In genomic region chr5:73747696-73748380, GRCh38 we compare ENCODE assay signal across 22 cellular contexts.
A peak's percentile ranks its signal among the peaks of the same experiment; 100 is the strongest.
DNase-seq lines count a peak whose midpoint lies in the region; ATAC-seq and TF ChIP-seq lines count a peak whose summit lies in the region.
"Had no signal": no experiment of that assay in that cellular context is flagged by ENCODE, and none has a peak within 500 bp of the region (broad histone marks: within the 10 kb centered on the region; RNA-seq: fewer than 3 reads in every experiment).

No MANE protein-coding gene starts in this region.

- H3K4me1 Mint-ChIP-seq in T-cell = peaks cover 2 to 6% (median 4%) of the 10 kb centered on the region in 3 donors
- H3K4me1 Mint-ChIP-seq: activated naive CD8-positive, alpha-beta T cell treated with anti-CD3 and anti-CD28 coated beads for 36 hours; T-helper 17 cell had no signal

- intact Hi-C loops in A673 (cut with micrococcal nuclease; ENCODE audit: unreplicated experiment) = no loop called here

- H3K9me3 ChIP-seq in A673 (ENCODE audit: low read depth, low read length, poor library complexity, severe bottlenecking) (no peaks in the 10 kb centered on the region), WERI-Rb-1 (ENCODE audit: severe bottlenecking) (no peaks in the 10 kb centered on the region)

- H3K4me3 ChIP-seq in A673 (ENCODE audit: low read depth, low read length, poor library complexity, severe bottlenecking) = no peak overlapping the region
- no peak overlapping the region for H3K4me3 ChIP-seq in WERI-Rb-1 (ENCODE audit: low read depth, low read length)
- H3K4me3 ChIP-seq in fibroblast of the aortic adventitia (ENCODE audit: low read depth, low read length) = no peak overlapping the region

- H3K27me3 ChIP-seq in A673 (replicated peaks; ENCODE audit: insufficient read depth, low read depth, low read length, poor library complexity) (peaks cover 52% of the 10 kb centered on the region), WERI-Rb-1 (ENCODE audit: insufficient read depth, low read depth, severe bottlenecking) (no peaks in the 10 kb centered on the region)

- TF ChIP-seq CTCF in A673 (conservative IDR thresholded peaks at IDR 0.05; ENCODE audit: low read depth, low read length) (no peak), WERI-Rb-1 (IDR thresholded peaks at IDR 0.05; ENCODE audit: low read depth, low read length) (no peak), fibroblast of the aortic adventitia (IDR thresholded peaks at IDR 0.05; ENCODE audit: insufficient read depth, low read length) (no peak)

- no peak overlapping the region for H3K4me3 Mint-ChIP-seq in T-cell
- H3K4me3 Mint-ChIP-seq: activated CD8-positive, alpha-beta T cell treated with anti-CD3 and anti-CD28 coated beads for 36 hours; activated naive CD8-positive, alpha-beta T cell treated with anti-CD3 and anti-CD28 coated beads for 36 hours; activated T-cell treated with anti-CD3 and anti-CD28 coated beads, Interleukin-2, amount 50 U/mL, for 4 hours; CD8-positive, alpha-beta T cell; H9; naive thymus-derived CD4-positive, alpha-beta T cell; T-helper 17 cell; WTC11 had no signal

- H3K4me1 ChIP-seq in A673 (ENCODE audit: insufficient read depth, low read length, poor library complexity, severe bottlenecking) = no peaks in the 10 kb centered on the region

- no peaks in the 10 kb centered on the region for H3K36me3 ChIP-seq in A673 (ENCODE audit: insufficient read depth, low read length, poor library complexity, severe bottlenecking)
- H3K36me3 ChIP-seq in WERI-Rb-1 = no peaks in the 10 kb centered on the region

- H3K9me3 Mint-ChIP-seq in T-cell = no peaks in the 10 kb centered on the region
- H3K9me3 Mint-ChIP-seq: activated T-cell treated with anti-CD3 and anti-CD28 coated beads, Interleukin-2, amount 50 U/mL, for 4 hours; H9; WTC11 had no signal

- no peak for ATAC-seq in T-cell (replicated peaks in 1 of 4)
- ATAC-seq in GM21723 (IDR thresholded peaks at IDR 0.05; ENCODE audit: unreplicated experiment) = no peak
- ATAC-seq: activated CD8-positive, alpha-beta T cell treated with anti-CD3 and anti-CD28 coated beads for 36 hours; activated T-cell treated with anti-CD3 and anti-CD28 coated beads, Interleukin-2, amount 50 U/mL, for 4 hours; CD8-positive, alpha-beta T cell; naive thymus-derived CD4-positive, alpha-beta T cell; stimulated activated naive CD8-positive, alpha-beta T cell treated with anti-CD3 and anti-CD28 coated beads, Interleukin-15, Interleukin-2, amounts not matched to agents 100 U/mL and 50 U/mL, for 24 hours; T-helper 17 cell; WTC11 had no signal

- H3K27ac ChIP-seq in A673 (ENCODE audit: low read depth, low read length, poor library complexity, severe bottlenecking) = no peak overlapping the region
- peak overlapping the region; percentile 25 for H3K27ac ChIP-seq in WERI-Rb-1

- CTCF ChIA-PET in A673 (lab: Charles Lee) (no interaction called here), T-cell (lab: Charles Lee) (interaction anchor here in 1 of 2 donors (1.4 kb wide), 1 partner anchor 35 kb away, joined by 3 read pairs; no protein-coding TSS in a partner anchor)

- POLR2A ChIA-PET in A673 (lab: Charles Lee; ENCODE audit: low non-redundant PET) = no interaction called here
- POLR2A ChIA-PET in T-cell (lab: Charles Lee) = no interaction called here

- H3K27me3 Mint-ChIP-seq in T-cell = peaks cover 12 to 19% of the 10 kb centered on the region in 2 donors

- no TSS peak for BruUV-seq in A673 (replicated peaks; lab: Mats Ljungman, UMichigan)

- H3K27ac Mint-ChIP-seq in T-cell = no peak overlapping the region
- H3K27ac Mint-ChIP-seq: activated CD8-positive, alpha-beta T cell treated with anti-CD3 and anti-CD28 coated beads for 36 hours; activated naive CD8-positive, alpha-beta T cell treated with anti-CD3 and anti-CD28 coated beads for 36 hours; CD8-positive, alpha-beta T cell; H9; naive thymus-derived CD4-positive, alpha-beta T cell; T-helper 17 cell; WTC11 had no signal

- DNase-seq in A673 (ENCODE audit: low spot score) (peak; percentile 4), WERI-Rb-1 (peak; percentile 14), fibroblast of the aortic adventitia (ENCODE audit: low read depth) (peak; percentile 38), pulmonary artery endothelial cell (ENCODE audit: low read depth, low spot score) (peak; percentile 53), SK-N-DZ (ENCODE audit: low spot score) (no peak), T-cell (no peak)
- DNase-seq in activated effector memory CD4-positive, alpha-beta T cell treated with Interleukin-2 at 50 U/mL for 16 hours = no peak
- DNase-seq: activated CD8-positive, alpha-beta T cell treated with anti-CD3 and anti-CD28 coated beads for 36 hours; activated naive CD8-positive, alpha-beta T cell treated with anti-CD3 and anti-CD28 coated beads for 36 hours; activated T-cell treated with anti-CD3 and anti-CD28 coated beads, Interleukin-2, amount 50 U/mL, for 4 hours; CD8-positive, alpha-beta T cell; DMS79 treated with DMSO at 0.1 percent for 48 hours; effector CD8-positive, alpha-beta T cell; H9; KG1; naive thymus-derived CD4-positive, alpha-beta T cell; NCI-H1105 treated with DMSO at 0.1 percent for 48 hours; NCI-H2227 treated with DMSO at 0.1 percent for 48 hours; stimulated activated naive CD8-positive, alpha-beta T cell treated with anti-CD3 and anti-CD28 coated beads, Interleukin-15, Interleukin-2, amounts not matched to agents 100 U/mL and 50 U/mL, for 24 hours; T-helper 17 cell had no signal

- H3K36me3 Mint-ChIP-seq in T-cell = no peaks in the 10 kb centered on the region
- H3K36me3 Mint-ChIP-seq: activated naive CD8-positive, alpha-beta T cell treated with anti-CD3 and anti-CD28 coated beads for 36 hours; CD8-positive, alpha-beta T cell; naive thymus-derived CD4-positive, alpha-beta T cell; WTC11 had no signal

Comparison
In these comparisons a context has a peak if more than half of its experiments do, and no peak if none do; other contexts are left out.
1. DNase-seq: peak in A673 (single experiment), WERI-Rb-1 (single experiment), fibroblast of the aortic adventitia (single experiment) and pulmonary artery endothelial cell (single experiment); none in SK-N-DZ (single experiment), activated effector memory CD4-positive, alpha-beta T cell treated with Interleukin-2 at 50 U/mL for 16 hours (single experiment) and T-cell (0 of 34).